8 cellular contexts compared by ENCODE assay signal in genomic region chr17:17042381-17042736, GRCh38.
A peak's percentile ranks its signal among the peaks of the same experiment; 100 is the strongest.
DNase-seq lines count a peak whose midpoint lies in the region; ATAC-seq lines count a peak whose summit lies in the region.

MPRIP (plus strand) TSS chr17:17042457; CDS start chr17:17042849, 392 bp downstream.

- peak within 1 kb of the TSS; percentile 92 for H3K4me3 ChIP-seq in adipocyte (ENCODE audit: low read length)
- H3K4me3 ChIP-seq in iPS-18a (ENCODE audit: low read length) = peak within 1 kb of the TSS; percentile 95

- peaks cover 10% of the 10 kb centered on the region for H3K36me3 Mint-ChIP-seq in activated naive CD4-positive, alpha-beta T cell treated with anti-CD3 and anti-CD28 coated beads, Interleukin-2, amount 10 ng/mL, durations not matched to agents 7 days and 5 days
- H3K36me3 Mint-ChIP-seq in stimulated activated naive B cell treated with anti-CD40 and anti-IgM and Interleukin-4, amounts not matched to agents 10 μg/mL and 1 μg/mL and 100 μg/mL, for 72 hours = peaks cover 0 to 4% of the 10 kb centered on the region in 2 donors

- H3K9me3 ChIP-seq in adipocyte (ENCODE audit: control insufficient read depth, low read length) (no peaks in the 10 kb centered on the region), iPS-18a (ENCODE audit: control insufficient read depth, low read depth, low read length) (no peaks in the 10 kb centered on the region)

- H3K4me1 ChIP-seq in adipocyte (ENCODE audit: control insufficient read depth, insufficient read depth, low read length) (peaks cover 31% of the 10 kb centered on the region), iPS-18a (ENCODE audit: control insufficient read depth, low read depth, low read length) (peaks cover 25% of the 10 kb centered on the region)

- DNase-seq in activated naive CD4-positive, alpha-beta T cell treated with anti-CD3 and anti-CD28 coated beads, Interleukin-2, amount 10 ng/mL, durations not matched to agents 7 days and 5 days = no peak
- no peak for DNase-seq in activated naive CD4-positive, alpha-beta T cell treated with Interleukin-2 at 50 U/mL for 16 hours
- DNase-seq in adipocyte (ENCODE audit: low read depth) (no peak), COLO668 (lab: John Stamatoyannopoulos, UW; ENCODE audit: unreplicated experiment) (no peak)
- DNase-seq in stimulated activated naive B cell treated with anti-CD40 and anti-IgM and Interleukin-4, amounts not matched to agents 10 μg/mL and 1 μg/mL and 100 μg/mL, for 72 hours = no peak
- DNase-seq in stimulated activated CD4-positive, alpha-beta T cell treated with anti-CD3 and anti-CD28 coated beads, Interleukin-15, amount 100 ng/mL, for 24 hours = no peak

- H3K36me3 ChIP-seq in adipocyte (ENCODE audit: control insufficient read depth, insufficient read depth, low read length, severe bottlenecking) = no peaks in the 10 kb centered on the region
- no peaks in the 10 kb centered on the region for H3K36me3 ChIP-seq in iPS-18a (ENCODE audit: control insufficient read depth, low read depth, low read length)

- CTCF ChIA-PET in activated naive CD4-positive, alpha-beta T cell treated with anti-CD3 and anti-CD28 coated beads, Interleukin-2, amount 10 ng/mL, durations not matched to agents 7 days and 5 days (lab: Charles Lee) = no interaction called here

- peak within 1 kb of the TSS; percentile 80 for H3K27ac Mint-ChIP-seq in activated naive CD4-positive, alpha-beta T cell treated with anti-CD3 and anti-CD28 coated beads, Interleukin-2, amount 10 ng/mL, durations not matched to agents 7 days and 5 days
- peak within 1 kb of the TSS; percentile 79 for H3K27ac Mint-ChIP-seq in stimulated activated naive B cell treated with anti-CD40 and anti-IgM and Interleukin-4, amounts not matched to agents 10 μg/mL and 1 μg/mL and 100 μg/mL, for 72 hours

- peaks cover 6% of the 10 kb centered on the region for H3K27me3 Mint-ChIP-seq in activated naive CD4-positive, alpha-beta T cell treated with anti-CD3 and anti-CD28 coated beads, Interleukin-2, amount 10 ng/mL, durations not matched to agents 7 days and 5 days
- no peaks in the 10 kb centered on the region for H3K27me3 Mint-ChIP-seq in stimulated activated naive B cell treated with anti-CD40 and anti-IgM and Interleukin-4, amounts not matched to agents 10 μg/mL and 1 μg/mL and 100 μg/mL, for 72 hours

- no peaks in the 10 kb centered on the region for H3K9me3 Mint-ChIP-seq in activated naive CD4-positive, alpha-beta T cell treated with anti-CD3 and anti-CD28 coated beads, Interleukin-2, amount 10 ng/mL, durations not matched to agents 7 days and 5 days
- peaks cover 0 to 1% of the 10 kb centered on the region in 2 donors for H3K9me3 Mint-ChIP-seq in stimulated activated naive B cell treated with anti-CD40 and anti-IgM and Interleukin-4, amounts not matched to agents 10 μg/mL and 1 μg/mL and 100 μg/mL, for 72 hours

- no peak within 1 kb of the TSS for H3K27ac ChIP-seq in iPS-18a (ENCODE audit: low read length)

- peak; percentile 18 to 29 for ATAC-seq in stimulated activated naive B cell treated with anti-CD40 and anti-IgM and Interleukin-4, amounts not matched to agents 10 μg/mL and 1 μg/mL and 100 μg/mL, for 72 hours (replicated peaks)
- no peak for ATAC-seq in HG03196 (IDR thresholded peaks at IDR 0.05; ENCODE audit: unreplicated experiment)

- peak within 1 kb of the TSS; percentile 97 for H3K9ac ChIP-seq in adipocyte (ENCODE audit: low read length)
- H3K9ac ChIP-seq in iPS-18a (ENCODE audit: low read length) = peak within 1 kb of the TSS; percentile 69

- H3K27me3 ChIP-seq in adipocyte (replicated peaks; ENCODE audit: control insufficient read depth, insufficient read depth, low read length) (no peaks in the 10 kb centered on the region), iPS-18a (ENCODE audit: control insufficient read depth, insufficient read depth, low read length) (peaks cover 9% of the 10 kb centered on the region)

- H3K4me1 Mint-ChIP-seq in activated naive CD4-positive, alpha-beta T cell treated with anti-CD3 and anti-CD28 coated beads, Interleukin-2, amount 10 ng/mL, durations not matched to agents 7 days and 5 days = peaks cover 44% of the 10 kb centered on the region
- peaks cover 37 to 54% of the 10 kb centered on the region in 2 donors for H3K4me1 Mint-ChIP-seq in stimulated activated naive B cell treated with anti-CD40 and anti-IgM and Interleukin-4, amounts not matched to agents 10 μg/mL and 1 μg/mL and 100 μg/mL, for 72 hours

- peak within 1 kb of the TSS; percentile 96 for H3K4me3 Mint-ChIP-seq in activated naive CD4-positive, alpha-beta T cell treated with anti-CD3 and anti-CD28 coated beads, Interleukin-2, amount 10 ng/mL, durations not matched to agents 7 days and 5 days
- peak within 1 kb of the TSS; percentile 85 to 93 for H3K4me3 Mint-ChIP-seq in stimulated activated naive B cell treated with anti-CD40 and anti-IgM and Interleukin-4, amounts not matched to agents 10 μg/mL and 1 μg/mL and 100 μg/mL, for 72 hours
